ENCODE assay signal across 10 cellular contexts in the genomic region with DNA sequence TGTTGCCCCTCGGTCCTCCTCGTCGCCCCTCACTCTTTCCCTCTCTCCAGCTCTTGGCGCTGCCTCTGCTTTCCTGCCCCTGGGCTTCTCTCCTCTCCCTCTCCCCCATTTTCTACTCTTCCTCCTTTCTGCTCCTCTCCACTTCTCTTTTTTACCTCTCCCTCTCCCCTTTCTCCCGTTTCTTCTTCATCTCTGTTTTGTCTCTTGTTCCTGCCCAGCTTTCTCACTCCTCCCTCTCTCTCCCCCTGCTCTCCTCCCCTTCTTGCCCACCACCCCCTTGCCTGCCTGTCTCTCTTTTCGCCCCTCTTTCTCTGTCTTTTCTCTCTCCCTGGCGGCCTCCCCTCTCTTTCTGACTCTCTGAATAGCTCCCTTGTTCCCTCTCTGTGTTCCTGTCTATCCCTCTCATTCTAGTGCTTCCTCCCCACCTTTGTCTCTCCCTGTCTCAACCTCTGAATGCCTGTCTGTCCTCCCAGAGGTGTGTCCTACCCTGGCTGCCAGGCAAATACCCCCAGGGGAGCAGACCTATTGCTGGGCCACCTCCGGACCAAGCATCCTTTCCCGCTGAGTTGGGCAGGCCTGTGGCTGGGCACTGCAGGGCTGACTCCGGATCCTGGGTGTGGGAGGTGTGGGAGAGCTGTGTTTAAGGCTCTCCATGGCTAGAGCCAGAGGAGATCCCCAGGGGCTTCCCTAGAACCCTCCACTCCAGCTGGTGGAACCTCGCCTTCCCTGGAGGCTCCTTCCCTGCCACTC. TPM values are rescaled to one million over a fixed set of nuclear protein-coding genes. Genes with fewer than 3 reads are reported as not detected.
A peak's percentile ranks its signal among the peaks of the same experiment; 100 is the strongest.
DNase-seq lines count a peak whose midpoint lies in the region; ATAC-seq lines count a peak whose summit lies in the region.
"Had no signal": no experiment of that assay in that cellular context is flagged by ENCODE, and none has a peak within 500 bp of the region (broad histone marks: within the 10 kb centered on the region; RNA-seq: fewer than 3 reads in every experiment).

No MANE protein-coding gene starts in this region.

- intact Hi-C loops in aorta (cut with DNase I), result no loop called here

- H3K27ac Mint-ChIP-seq in stimulated activated naive CD8-positive, alpha-beta T cell treated with anti-CD3 and anti-CD28 coated beads, Interleukin-15, amount 100 ng/mL, for 72 hours, result peak overlapping the region; percentile 1 to 73

- H3K4me2 ChIP-seq in mesendoderm (ENCODE audit: low read length), result peak overlapping the region; percentile 55
- H3K4me2 ChIP-seq: BLaER1 had no signal

- H3K9me3 ChIP-seq in aorta (ENCODE audit: control insufficient read depth, low read length), result no peaks in the 10 kb centered on the region
- H3K9me3 ChIP-seq: BLaER1, neutrophil had no signal

- no peak for DNase-seq in stimulated activated naive CD8-positive, alpha-beta T cell treated with anti-CD3 and anti-CD28 coated beads, Interleukin-15, amount 100 ng/mL, for 72 hours
- no peak for DNase-seq in stimulated activated naive CD8-positive, alpha-beta T cell treated with anti-CD3 and anti-CD28 coated beads, Interleukin-15, Interleukin-2, amounts not matched to agents 100 U/mL and 50 U/mL, for 24 hours
- DNase-seq in T47D (ENCODE audit: low read depth in 1 of 2, low spot score in 1 of 2) (peak; percentile 35 to 72), mesendoderm (peak; percentile 75), aorta (no peak), cerebellar nuclear complex (lab: John Stamatoyannopoulos, UW) (no peak), NCI-H446 (lab: John Stamatoyannopoulos, UW) (no peak)

- no peak overlapping the region for H4K5ac ChIP-seq in mesendoderm (ENCODE audit: low read length)

- H3K79me2 ChIP-seq in mesendoderm (ENCODE audit: control insufficient read depth, insufficient read depth, low read length), result no peaks in the 10 kb centered on the region

- H4K8ac ChIP-seq in mesendoderm (ENCODE audit: low read depth, low read length), result no peak overlapping the region

- peak overlapping the region; percentile 57 for H3K4ac ChIP-seq in mesendoderm (ENCODE audit: low read depth, low read length)

- no CpG with 5 or more reads among the region's 11 CpGs for WGBS in mesendoderm (ENCODE audit: extremely low coverage, insufficient coverage, low lambda C conversion rate)
- 9 to 43% methylated on average over 11 of the region's 11 CpGs for WGBS in aorta, 2 donors

- H3K79me1 ChIP-seq in mesendoderm (ENCODE audit: low read length), result no peaks in the 10 kb centered on the region

- peaks cover 35% of the 10 kb centered on the region for H3K4me1 Mint-ChIP-seq in stimulated activated naive CD8-positive, alpha-beta T cell treated with anti-CD3 and anti-CD28 coated beads, Interleukin-15, amount 100 ng/mL, for 72 hours

- peak overlapping the region; percentile 75 for H3K23ac ChIP-seq in mesendoderm (ENCODE audit: low read length)

- no peak for ATAC-seq in stimulated activated naive CD8-positive, alpha-beta T cell treated with anti-CD3 and anti-CD28 coated beads, Interleukin-15, amount 100 ng/mL, for 72 hours
- no peak for ATAC-seq in stimulated activated naive CD8-positive, alpha-beta T cell treated with anti-CD3 and anti-CD28 coated beads, Interleukin-15, Interleukin-2, amounts not matched to agents 100 U/mL and 50 U/mL, for 24 hours
- peak; percentile 69 for ATAC-seq in aorta (ENCODE audit: low FRiP score)
- no peak for ATAC-seq in GM21528 (IDR thresholded peaks at IDR 0.05; ENCODE audit: low FRiP score, unreplicated experiment)

- in situ Hi-C loops in T47D (cut with HindIII; ENCODE audit: low pct_unique_long_range_greater_than_20kb, low sequenced_read_pairs), result no loop called here

- H3K27me3 Mint-ChIP-seq in stimulated activated naive CD8-positive, alpha-beta T cell treated with anti-CD3 and anti-CD28 coated beads, Interleukin-15, amount 100 ng/mL, for 72 hours, result peaks cover 68% of the 10 kb centered on the region

- H3K4me1 ChIP-seq in mesendoderm (ENCODE audit: control insufficient read depth, low read depth, low read length) (peaks cover 10% of the 10 kb centered on the region), aorta (ENCODE audit: control insufficient read depth in 1 of 2, insufficient read depth in 2 of 2, low read length in 2 of 2) (no peaks in the 10 kb centered on the region)

- H3K4me3 Mint-ChIP-seq in stimulated activated naive CD8-positive, alpha-beta T cell treated with anti-CD3 and anti-CD28 coated beads, Interleukin-15, amount 100 ng/mL, for 72 hours, result peak overlapping the region; percentile 31 to 41

- no peak overlapping the region for H2BK15ac ChIP-seq in mesendoderm (replicated peaks; ENCODE audit: low read depth)

- H3K36me3 ChIP-seq in mesendoderm (ENCODE audit: control insufficient read depth, insufficient read depth, low read length) (no peaks in the 10 kb centered on the region), aorta (ENCODE audit: control insufficient read depth in 1 of 2, insufficient read depth in 2 of 2, low read length in 1 of 2) (no peaks in the 10 kb centered on the region)
- H3K36me3 ChIP-seq: BLaER1, neutrophil had no signal

- H3K18ac ChIP-seq in mesendoderm (ENCODE audit: low read length), result peak overlapping the region; percentile 91

- H3K9ac ChIP-seq in mesendoderm (ENCODE audit: low read length), result peak overlapping the region; percentile 64
- H3K9ac ChIP-seq: BLaER1 had no signal

- H3K27me3 ChIP-seq in mesendoderm (ENCODE audit: insufficient read depth, low read length, poor library complexity) (no peaks in the 10 kb centered on the region), aorta (ENCODE audit: control insufficient read depth in 1 of 2, insufficient read depth in 2 of 2, low read length in 1 of 2) (no peaks in the 10 kb centered on the region)

- H3K9me3 Mint-ChIP-seq in stimulated activated naive CD8-positive, alpha-beta T cell treated with anti-CD3 and anti-CD28 coated beads, Interleukin-15, amount 100 ng/mL, for 72 hours, result no peaks in the 10 kb centered on the region

- peak overlapping the region; percentile 81 for H3K56ac ChIP-seq in mesendoderm (ENCODE audit: low read length)

- H3K4me3 ChIP-seq in mesendoderm (ENCODE audit: low read length), result no peak overlapping the region
- H3K4me3 ChIP-seq in aorta (ENCODE audit: low read length in 2 of 2), result no peak overlapping the region

- H2AK5ac ChIP-seq in mesendoderm (ENCODE audit: low read length), result peak overlapping the region; percentile 63

- H2BK5ac ChIP-seq in mesendoderm (ENCODE audit: low read length), result peak overlapping the region; percentile 93

- peak overlapping the region; percentile 21 for H2BK120ac ChIP-seq in mesendoderm (ENCODE audit: low read depth, low read length)

- peak overlapping the region; percentile 16 for H3K27ac ChIP-seq in mesendoderm (ENCODE audit: low read depth, low read length)
- no peak overlapping the region for H3K27ac ChIP-seq in aorta (ENCODE audit: low read depth in 1 of 2, low read length in 2 of 2)
- H3K27ac ChIP-seq: BLaER1, neutrophil had no signal

RNA-seq across cellular contexts. Expression of gene EPHB3, which starts 41.0 kb away (rescaled TPM):
- 2.4 TPM for polyA plus RNA-seq in mesendoderm (2013, experiment 1 of 2)
- polyA plus RNA-seq in mesendoderm (2013, experiment 2 of 2), result 1.9 TPM
- 1 to 10 TPM; 2.8 to 9.0 TPM for total RNA-seq in aorta
- 1 to 10 TPM in 1 of 2 donors, under 1 TPM in 1; 0.50 to 3.9 TPM for polyA plus RNA-seq in aorta

Comparison
In these comparisons a context has a peak if more than half of its experiments do, and no peak if none do; other contexts are left out.
1. DNase-seq: peak in T47D (2 of 2) and mesendoderm (single experiment); none in stimulated activated naive CD8-positive, alpha-beta T cell treated with anti-CD3 and anti-CD28 coated beads, Interleukin-15, amount 100 ng/mL, for 72 hours (0 of 2), stimulated activated naive CD8-positive, alpha-beta T cell treated with anti-CD3 and anti-CD28 coated beads, Interleukin-15, Interleukin-2, amounts not matched to agents 100 U/mL and 50 U/mL, for 24 hours (single experiment), aorta (0 of 2), cerebellar nuclear complex (0 of 2) and NCI-H446 (0 of 2).